1 cellular context compared by ENCODE assay signal in genomic region chr2:239369631-239370161, GRCh38.
TF ChIP-seq lines count a peak whose summit lies in the region.

No MANE protein-coding gene starts in this region.

TF ChIP-seq in GM23338, 12 proteins besides CTCF, POLR2A, EP300 and RAD21 (continued from another document):
- TF ChIP-seq, protein P1, sequence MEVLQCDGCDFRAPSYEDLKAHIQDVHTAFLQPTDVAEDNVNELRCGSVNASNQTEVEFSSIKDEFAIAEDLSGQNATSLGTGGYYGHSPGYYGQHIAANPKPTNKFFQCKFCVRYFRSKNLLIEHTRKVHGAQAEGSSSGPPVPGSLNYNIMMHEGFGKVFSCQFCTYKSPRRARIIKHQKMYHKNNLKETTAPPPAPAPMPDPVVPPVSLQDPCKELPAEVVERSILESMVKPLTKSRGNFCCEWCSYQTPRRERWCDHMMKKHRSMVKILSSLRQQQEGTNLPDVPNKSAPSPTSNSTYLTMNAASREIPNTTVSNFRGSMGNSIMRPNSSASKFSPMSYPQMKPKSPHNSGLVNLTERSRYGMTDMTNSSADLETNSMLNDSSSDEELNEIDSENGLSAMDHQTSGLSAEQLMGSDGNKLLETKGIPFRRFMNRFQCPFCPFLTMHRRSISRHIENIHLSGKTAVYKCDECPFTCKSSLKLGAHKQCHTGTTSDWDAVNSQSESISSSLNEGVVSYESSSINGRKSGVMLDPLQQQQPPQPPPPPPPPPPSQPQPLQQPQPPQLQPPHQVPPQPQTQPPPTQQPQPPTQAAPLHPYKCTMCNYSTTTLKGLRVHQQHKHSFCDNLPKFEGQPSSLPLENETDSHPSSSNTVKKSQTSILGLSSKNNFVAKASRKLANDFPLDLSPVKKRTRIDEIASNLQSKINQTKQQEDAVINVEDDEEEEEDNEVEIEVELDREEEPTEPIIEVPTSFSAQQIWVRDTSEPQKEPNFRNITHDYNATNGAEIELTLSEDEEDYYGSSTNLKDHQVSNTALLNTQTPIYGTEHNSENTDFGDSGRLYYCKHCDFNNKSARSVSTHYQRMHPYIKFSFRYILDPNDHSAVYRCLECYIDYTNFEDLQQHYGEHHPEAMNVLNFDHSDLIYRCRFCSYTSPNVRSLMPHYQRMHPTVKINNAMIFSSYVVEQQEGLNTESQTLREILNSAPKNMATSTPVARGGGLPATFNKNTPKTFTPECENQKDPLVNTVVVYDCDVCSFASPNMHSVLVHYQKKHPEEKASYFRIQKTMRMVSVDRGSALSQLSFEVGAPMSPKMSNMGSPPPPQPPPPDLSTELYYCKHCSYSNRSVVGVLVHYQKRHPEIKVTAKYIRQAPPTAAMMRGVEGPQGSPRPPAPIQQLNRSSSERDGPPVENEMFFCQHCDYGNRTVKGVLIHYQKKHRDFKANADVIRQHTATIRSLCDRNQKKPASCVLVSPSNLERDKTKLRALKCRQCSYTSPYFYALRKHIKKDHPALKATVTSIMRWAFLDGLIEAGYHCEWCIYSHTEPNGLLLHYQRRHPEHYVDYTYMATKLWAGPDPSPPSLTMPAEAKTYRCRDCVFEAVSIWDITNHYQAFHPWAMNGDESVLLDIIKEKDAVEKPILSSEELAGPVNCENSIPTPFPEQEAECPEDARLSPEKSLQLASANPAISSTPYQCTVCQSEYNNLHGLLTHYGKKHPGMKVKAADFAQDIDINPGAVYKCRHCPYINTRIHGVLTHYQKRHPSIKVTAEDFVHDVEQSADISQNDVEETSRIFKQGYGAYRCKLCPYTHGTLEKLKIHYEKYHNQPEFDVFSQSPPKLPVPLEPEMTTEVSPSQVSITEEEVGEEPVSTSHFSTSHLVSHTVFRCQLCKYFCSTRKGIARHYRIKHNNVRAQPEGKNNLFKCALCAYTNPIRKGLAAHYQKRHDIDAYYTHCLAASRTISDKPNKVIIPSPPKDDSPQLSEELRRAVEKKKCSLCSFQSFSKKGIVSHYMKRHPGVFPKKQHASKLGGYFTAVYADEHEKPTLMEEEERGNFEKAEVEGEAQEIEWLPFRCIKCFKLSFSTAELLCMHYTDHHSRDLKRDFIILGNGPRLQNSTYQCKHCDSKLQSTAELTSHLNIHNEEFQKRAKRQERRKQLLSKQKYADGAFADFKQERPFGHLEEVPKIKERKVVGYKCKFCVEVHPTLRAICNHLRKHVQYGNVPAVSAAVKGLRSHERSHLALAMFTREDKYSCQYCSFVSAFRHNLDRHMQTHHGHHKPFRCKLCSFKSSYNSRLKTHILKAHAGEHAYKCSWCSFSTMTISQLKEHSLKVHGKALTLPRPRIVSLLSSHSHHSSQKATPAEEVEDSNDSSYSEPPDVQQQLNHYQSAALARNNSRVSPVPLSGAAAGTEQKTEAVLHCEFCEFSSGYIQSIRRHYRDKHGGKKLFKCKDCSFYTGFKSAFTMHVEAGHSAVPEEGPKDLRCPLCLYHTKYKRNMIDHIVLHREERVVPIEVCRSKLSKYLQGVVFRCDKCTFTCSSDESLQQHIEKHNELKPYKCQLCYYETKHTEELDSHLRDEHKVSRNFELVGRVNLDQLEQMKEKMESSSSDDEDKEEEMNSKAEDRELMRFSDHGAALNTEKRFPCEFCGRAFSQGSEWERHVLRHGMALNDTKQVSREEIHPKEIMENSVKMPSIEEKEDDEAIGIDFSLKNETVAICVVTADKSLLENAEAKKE (CRISPR knock-in tag; IDR thresholded peaks at IDR 0.05), result no peak
- no peak for TF ChIP-seq CREB1 (CRISPR knock-in tag; IDR thresholded peaks at IDR 0.05; ENCODE audit: low read depth)
- TF ChIP-seq REST (IDR thresholded peaks at IDR 0.05; ENCODE audit: unreplicated experiment), result no peak
- TF ChIP-seq POLR2AphosphoS5 (IDR thresholded peaks at IDR 0.05; ENCODE audit: low read depth), result no peak
- TF ChIP-seq STAT1 (IDR thresholded peaks at IDR 0.05; ENCODE audit: unreplicated experiment), result no peak
- no peak for TF ChIP-seq ZNF114 (CRISPR knock-in tag; IDR thresholded peaks at IDR 0.05)
TF ChIP-seq in GM23338: peak in this region for 0.
